Comparison of ENCODE assay signal across 11 cellular contexts in the genomic region with DNA sequence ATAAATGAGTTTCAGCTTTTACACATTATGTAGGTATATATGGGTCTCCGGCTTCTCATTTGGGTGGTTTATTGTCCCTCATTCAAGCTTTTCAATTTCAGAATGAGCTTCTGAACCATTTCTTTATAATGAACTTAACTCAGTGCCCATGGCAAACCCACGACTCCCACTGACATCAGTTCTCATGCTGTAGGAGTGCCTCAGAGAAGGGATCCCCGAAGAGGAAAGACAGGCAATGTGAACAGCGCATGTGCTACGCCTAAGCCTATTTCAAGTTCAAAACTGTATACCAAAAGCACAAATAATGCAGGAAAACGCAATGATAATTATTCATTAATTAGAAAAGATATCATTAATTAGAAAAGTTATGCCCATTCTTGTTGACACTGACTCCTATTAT.
"Had no signal": no experiment of that assay in that cellular context is flagged by ENCODE, and none has a peak within 500 bp of the region (broad histone marks: within the 10 kb centered on the region; RNA-seq: fewer than 3 reads in every experiment).

No MANE protein-coding gene starts in this region.

- H3K9ac ChIP-seq: GM23248 had no signal

- H3K4me3 Mint-ChIP-seq: GM23338, H9, HFFc6 had no signal

- H3K4me2 ChIP-seq: GM23338 had no signal

- H3K9me3 Mint-ChIP-seq: GM23338, H9, HFFc6 had no signal

- H3K36me3 ChIP-seq: HAP-1 had no signal

- H3K4me3 ChIP-seq: GM23248, GM23338, HAP-1 had no signal

- DNase-seq: GM23248, GOT3, H7, H9, HCEC 1CT, HFFc6 had no signal

- FAIRE-seq: H1, H54 had no signal

- H3K27ac ChIP-seq: GM23248 had no signal

- H3K9me3 ChIP-seq: HAP-1 had no signal

- H2AFZ ChIP-seq: GM23248, GM23338 had no signal

- ATAC-seq: GM23338, HCT116 had no signal

- H3K27ac Mint-ChIP-seq: GM23338, HFFc6 had no signal
